ENCODE assay signal across 1 cellular context in genomic region chr2:178787934-178788333, GRCh38.
TF ChIP-seq lines count a peak whose summit lies in the region.

No MANE protein-coding gene starts in this region.

TF ChIP-seq in K562, 482 proteins besides CTCF, POLR2A, EP300 and RAD21 (continued from another document):
- no peak for TF ChIP-seq CREB5 (CRISPR knock-in tag; IDR thresholded peaks at IDR 0.05)
- TF ChIP-seq ATF2 (CRISPR knock-in tag; IDR thresholded peaks at IDR 0.05), result no peak
- TF ChIP-seq ZNF239 (CRISPR knock-in tag; IDR thresholded peaks at IDR 0.05), result no peak
- no peak for TF ChIP-seq KDM2B (CRISPR knock-in tag; IDR thresholded peaks at IDR 0.05)
- TF ChIP-seq SOX6 (IDR thresholded peaks at IDR 0.05), result no peak
- no peak for TF ChIP-seq SMARCA5 (IDR thresholded peaks at IDR 0.05)
- TF ChIP-seq FUS (optimal IDR thresholded peaks at IDR 0.05; ENCODE audit: low read depth, low read length), result no peak
- no peak for TF ChIP-seq HBP1 (CRISPR knock-in tag; IDR thresholded peaks at IDR 0.05)
- peak; percentile 60; the same call in 1 of the 2 replicates for TF ChIP-seq ATF3 (IDR thresholded peaks at IDR 0.05)
- TF ChIP-seq ATF3 (CRISPR knock-in tag; conservative IDR thresholded peaks at IDR 0.05), result no peak
